In genomic region chrX:71652405-71652804, GRCh38 we compare ENCODE assay signal across 7 cellular contexts. TPM values are rescaled to one million over a fixed set of nuclear protein-coding genes. Genes with fewer than 3 reads are reported as not detected.
A peak's percentile ranks its signal among the peaks of the same experiment; 100 is the strongest.
DNase-seq lines count a peak whose midpoint lies in the region; ATAC-seq and TF ChIP-seq lines count a peak whose summit lies in the region.

No MANE protein-coding gene starts in this region.

- H3K4me3 ChIP-seq in body of pancreas = no peak overlapping the region

- 42 to 47% methylated on average over 2 of the region's 2 CpGs for WGBS in body of pancreas, 2 donors

- no peak for TF ChIP-seq POLR2A in body of pancreas (IDR thresholded peaks at IDR 0.05)

- H3K36me3 ChIP-seq in body of pancreas (replicated peaks in 1 of 2; ENCODE audit: insufficient read depth in 1 of 2, low read depth in 2 of 2) = no peaks in the 10 kb centered on the region

- no peaks in the 10 kb centered on the region for H3K4me1 ChIP-seq in body of pancreas

- peak; percentile 2 for DNase-seq in GF-D8 (lab: John Stamatoyannopoulos, UW)
- peak; percentile 42 for DNase-seq in LHCN-M2 (ENCODE audit: low read depth)
- peak; percentile 41 for DNase-seq in SK-N-DZ (ENCODE audit: low spot score)
- DNase-seq in body of pancreas = peak; percentile 31 to 51 (median 39)
- peak; percentile 59 for DNase-seq in inferior parietal cortex (ENCODE audit: extremely low spot score)
- peak; percentile 47 to 56 for DNase-seq in stimulated activated CD4-positive, alpha-beta T cell treated with anti-CD3 and anti-CD28 coated beads, Interleukin-2, amount 100 ng/mL, for 48 hours

- H3K27ac ChIP-seq in body of pancreas = no peak overlapping the region

- no peaks in the 10 kb centered on the region for H3K9me3 ChIP-seq in body of pancreas

- intact Hi-C loops in body of pancreas (cut with DNase I) = no loop called here

- ATAC-seq in body of pancreas = no peak
- ATAC-seq in GM21447 (IDR thresholded peaks at IDR 0.05; ENCODE audit: unreplicated experiment) = no peak

- H3K27me3 ChIP-seq in body of pancreas = no peaks in the 10 kb centered on the region

- peak; percentile 22 to 54 (median 41) for TF ChIP-seq CTCF in body of pancreas (IDR thresholded peaks at IDR 0.05)

RNA-seq across cellular contexts. Expression of gene CXCR3, which starts 34.1 kb away (rescaled TPM):
- total RNA-seq in LHCN-M2 (2014; rRNA removed) = not detected in 2 replicates
- polyA plus RNA-seq in LHCN-M2 (2012) = not detected
- polyA plus RNA-seq in SK-N-DZ (2014; cell fraction: cytosol; rRNA removed) = not detected in 2 replicates
- polyA plus RNA-seq in SK-N-DZ (2014; cell fraction: nucleus; rRNA removed) = not detected in 2 replicates
- under 1 TPM in 1 of 2 donors, not detected in 1; 0.78 TPM for total RNA-seq in body of pancreas

Comparison
In these comparisons a context has a peak if more than half of its experiments do, and no peak if none do; other contexts are left out.
1. DNase-seq: peak in every context shown above with its lines; median percentile 59 in inferior parietal cortex; 52 in stimulated activated CD4-positive, alpha-beta T cell treated with anti-CD3 and anti-CD28 coated beads, Interleukin-2, amount 100 ng/mL, for 48 hours; 42 in LHCN-M2; 41 in SK-N-DZ; 39 in body of pancreas; 2 in GF-D8.